In genomic region chr1:205533729-205534443, GRCh38 we compare ENCODE assay signal across 18 cellular contexts.
"Had no signal": no experiment of that assay in that cellular context is flagged by ENCODE, and none has a peak within 500 bp of the region (broad histone marks: within the 10 kb centered on the region; RNA-seq: fewer than 3 reads in every experiment).

No MANE protein-coding gene starts in this region.

- H3K9me3 ChIP-seq: colonic mucosa, esophagus squamous epithelium, thoracic aorta had no signal

- H3K36me3 Mint-ChIP-seq: activated naive CD8-positive, alpha-beta T cell; T-cell had no signal

- H3K4me3 Mint-ChIP-seq: activated CD8-positive, alpha-beta T cell treated with anti-CD3 and anti-CD28 coated beads for 36 hours; activated naive CD8-positive, alpha-beta T cell; nephron; T-cell had no signal

- DNase-seq: activated CD4-positive, alpha-beta T cell treated with anti-CD3 and anti-CD28 coated beads for 4 hours; activated CD8-positive, alpha-beta memory T cell treated with anti-CD3 and anti-CD28 coated beads, Interleukin-2, amount 50 U/mL, for 4 hours; activated CD8-positive, alpha-beta T cell treated with anti-CD3 and anti-CD28 coated beads for 36 hours; activated effector memory CD4-positive, alpha-beta T cell treated with anti-CD3 and anti-CD28 coated beads, Interleukin-2, amount 50 U/mL, for 16 hours; activated T-cell treated with anti-CD3 and anti-CD28 coated beads, Interleukin-2, amount 50 U/mL, for 48 hours; amniotic stem cell; caudate nucleus; colonic mucosa; esophagus squamous epithelium; hypothalamus; kidney glomerular epithelial cell; stimulated activated CD4-positive, alpha-beta T cell treated with anti-CD3 and anti-CD28 coated beads, Interleukin-12 subunit alpha, Interleukin-12 subunit beta, amount 100 ng/mL, for 4 hours; stimulated activated CD4-positive, alpha-beta T cell treated with anti-CD3 and anti-CD28 coated beads, Interleukin-2, amount 100 ng/mL, for 24 hours; T-cell had no signal

- H3K27ac ChIP-seq: colonic mucosa, esophagus squamous epithelium, thoracic aorta, VCaP had no signal

- H3K27ac Mint-ChIP-seq: activated CD8-positive, alpha-beta T cell treated with anti-CD3 and anti-CD28 coated beads for 36 hours; activated naive CD8-positive, alpha-beta T cell; T-cell had no signal

- H3K36me3 ChIP-seq: colonic mucosa had no signal

- H3K4me3 ChIP-seq: colonic mucosa, esophagus squamous epithelium, thoracic aorta had no signal

- H3K9me3 Mint-ChIP-seq: activated CD8-positive, alpha-beta T cell treated with anti-CD3 and anti-CD28 coated beads for 36 hours; nephron; T-cell had no signal

- ATAC-seq: activated CD8-positive, alpha-beta T cell treated with anti-CD3 and anti-CD28 coated beads for 36 hours; T-cell had no signal

- H3K27me3 ChIP-seq: colonic mucosa had no signal
